1 cellular context compared by ENCODE assay signal in genomic region chr13:26420282-26420960, GRCh38.
TF ChIP-seq lines count a peak whose summit lies in the region.

No MANE protein-coding gene starts in this region.

TF ChIP-seq in H1, 55 proteins besides CTCF, POLR2A, EP300 and RAD21 (continued from another document):
- TF ChIP-seq EZH2 (IDR thresholded peaks at IDR 0.05; ENCODE audit: low read depth, low read length, severe bottlenecking) (no peak), RFX5 (IDR thresholded peaks at IDR 0.05; ENCODE audit: borderline replicate concordance, low read depth, low read length) (no peak), POU5F1 (IDR thresholded peaks at IDR 0.05; ENCODE audit: low read depth, low read length) (no peak), MAFK (IDR thresholded peaks at IDR 0.05; ENCODE audit: low read depth, low read length) (no peak), YY1 (IDR thresholded peaks at IDR 0.05; ENCODE audit: low read depth, low read length) (no peak)
